Comparison of ENCODE assay signal across 12 cellular contexts in the genomic region with DNA sequence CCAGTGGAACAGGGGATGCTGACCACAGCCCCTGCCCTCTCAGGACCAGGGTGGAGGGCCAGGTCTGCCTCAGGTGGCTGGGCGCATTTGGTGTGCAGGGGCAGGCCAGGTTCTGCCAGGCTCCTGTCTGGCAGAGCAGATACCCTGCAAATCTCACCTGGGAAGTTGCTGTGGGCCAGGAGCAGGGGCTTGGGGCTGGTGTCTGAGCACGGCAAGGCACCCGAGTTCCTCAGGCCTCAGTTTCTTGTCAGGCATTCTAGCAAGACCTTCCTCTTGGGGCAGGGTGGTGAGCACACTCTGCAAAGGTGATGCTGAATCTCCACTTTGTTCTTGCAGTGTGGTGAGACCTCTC. TPM values are rescaled to one million over a fixed set of nuclear protein-coding genes. Genes with fewer than 3 reads are reported as not detected.
DNase-seq lines count a peak whose midpoint lies in the region; ATAC-seq, FAIRE-seq and TF ChIP-seq lines count a peak whose summit lies in the region.
"Had no signal": no experiment of that assay in that cellular context is flagged by ENCODE, and none has a peak within 500 bp of the region (broad histone marks: within the 10 kb centered on the region; RNA-seq: fewer than 3 reads in every experiment).

No MANE protein-coding gene starts in this region.

- peaks cover 11 to 58% (median 49%) of the 10 kb centered on the region in 11 experiments; a peak in 21 of 22 replicates for H4K20me1 ChIP-seq in BLaER1 treated with 17β-estradiol and CSF1 and Interleukin-3, amounts not matched to agents 10 nM and 100 nM
- H4K20me1 ChIP-seq in KMS-11 (ENCODE audit: insufficient read depth) = no peaks in the 10 kb centered on the region

- peaks cover 0 to 14% (median 0%) of the 10 kb centered on the region in 11 experiments; a peak in 2 of 22 replicates for H3K36me3 ChIP-seq in BLaER1 treated with 17β-estradiol and CSF1 and Interleukin-3, amounts not matched to agents 10 nM and 100 nM
- H3K36me3 ChIP-seq in KMS-11 (ENCODE audit: insufficient read depth) (no peaks in the 10 kb centered on the region), pancreas (no peaks in the 10 kb centered on the region), esophagus squamous epithelium (no peaks in the 10 kb centered on the region)

- peaks cover 9% of the 10 kb centered on the region; the same call in 1 of the 2 replicates for H3K79me2 ChIP-seq in KMS-11 (ENCODE audit: insufficient read depth, low read depth)

- H2AFZ ChIP-seq in KMS-11 (ENCODE audit: low read depth) = no peak overlapping the region

- no peak for ATAC-seq in pancreas
- no peak for ATAC-seq in GM19452 (IDR thresholded peaks at IDR 0.05; ENCODE audit: unreplicated experiment)

- H3K4me2 ChIP-seq in BLaER1 treated with 17β-estradiol and CSF1 and Interleukin-3, amounts not matched to agents 10 nM and 100 nM = peak overlapping the region; percentile 97 to 100 (median 98)
- H3K4me2 ChIP-seq in KMS-11 = peak overlapping the region; percentile 88; the same call in 1 of the 2 replicates

- no peak for TF ChIP-seq POLR2A in esophagus squamous epithelium (IDR thresholded peaks at IDR 0.05)

- peaks cover 41 to 85% (median 53%) of the 10 kb centered on the region in 10 experiments for H3K4me1 ChIP-seq in BLaER1 treated with 17β-estradiol and CSF1 and Interleukin-3, amounts not matched to agents 10 nM and 100 nM
- H3K4me1 ChIP-seq in KMS-11 (ENCODE audit: low read depth, poor library complexity, severe bottlenecking) = peaks cover 13% of the 10 kb centered on the region
- peaks cover 0 to 3% (median 3%) of the 10 kb centered on the region in 3 donors for H3K4me1 ChIP-seq in pancreas
- H3K4me1 ChIP-seq in esophagus squamous epithelium = peaks cover 13 to 20% (median 17%) of the 10 kb centered on the region in 3 donors

- no peak for TF ChIP-seq CTCF in KMS-11 (conservative IDR thresholded peaks at IDR 0.05; ENCODE audit: low read depth, low read length)
- no peak for TF ChIP-seq CTCF in coronary artery (IDR thresholded peaks at IDR 0.05)
- no peak for TF ChIP-seq CTCF in pancreas (IDR thresholded peaks at IDR 0.05)
- TF ChIP-seq CTCF in esophagus squamous epithelium (IDR thresholded peaks at IDR 0.05) = no peak

- WGBS in pancreas, 2 donors = 48 to 65% methylated on average over 3 of the region's 3 CpGs
- WGBS in esophagus squamous epithelium, 2 donors = 61 to 100% methylated on average over 1 to 3 of the region's 3 CpGs

- H3K4me3 ChIP-seq in BLaER1 treated with 17β-estradiol and CSF1 and Interleukin-3, amounts not matched to agents 10 nM and 100 nM = peak overlapping the region; percentile 49 to 81 (median 68); a peak in 18 of 20 replicates
- H3K4me3 ChIP-seq in KMS-11 (IDR thresholded peaks at IDR 0.05; ENCODE audit: insufficient read depth, low read depth, low read length) (no peak overlapping the region), coronary artery (peak overlapping the region; percentile 88), pancreas (peak overlapping the region in 3 of 4 donors; percentile 38 to 55 (median 51)), esophagus squamous epithelium (peak overlapping the region in 2 of 4 donors; percentile 58 to 84)

- intact Hi-C loops in pancreas (cut with DNase I) (no loop called here), esophagus squamous epithelium (cut with DNase I) (no loop called here)

- peak overlapping the region; percentile 65 to 91 (median 86); a peak in 20 of 22 replicates for H3K9ac ChIP-seq in BLaER1 treated with 17β-estradiol and CSF1 and Interleukin-3, amounts not matched to agents 10 nM and 100 nM
- no peak overlapping the region for H3K9ac ChIP-seq in KMS-11

- no peaks in the 10 kb centered on the region for H3K9me3 ChIP-seq in BLaER1 treated with 17β-estradiol and CSF1 and Interleukin-3, amounts not matched to agents 10 nM and 100 nM (replicated peaks in 1 of 11)
- H3K9me3 ChIP-seq in pancreas (no peaks in the 10 kb centered on the region), esophagus squamous epithelium (no peaks in the 10 kb centered on the region)

- no peak overlapping the region; a peak in 1 of 22 replicates for H3K27ac ChIP-seq in BLaER1 treated with 17β-estradiol and CSF1 and Interleukin-3, amounts not matched to agents 10 nM and 100 nM
- no peak overlapping the region for H3K27ac ChIP-seq in KMS-11
- peak overlapping the region in 1 of 2 donors; percentile 88 for H3K27ac ChIP-seq in coronary artery
- no peak overlapping the region for H3K27ac ChIP-seq in pancreas
- H3K27ac ChIP-seq in esophagus squamous epithelium = peak overlapping the region in 1 of 4 donors; percentile 88

- FAIRE-seq in pancreas (lab: Jason Lieb, UNC) = no peak

- DNase-seq in coronary artery (ENCODE audit: low spot score) = no peak
- peak in 2 of 6 donors; percentile 36 to 54 for DNase-seq in pancreas
- no peak for DNase-seq in esophagus squamous epithelium (lab: John Stamatoyannopoulos, UW)
- DNase-seq in NOMO-1 (lab: John Stamatoyannopoulos, UW; ENCODE audit: unreplicated experiment in 2 of 2) = no peak
- DNase-seq in activated gamma-delta T cell treated with Interleukin-2 at 50 U/mL for 16 hours = no peak
- DNase-seq: activated naive CD4-positive, alpha-beta T cell; GOT3; SHP77 treated with DMSO at 0.1 percent for 48 hours; stimulated activated CD4-positive, alpha-beta T cell treated with anti-CD3 and anti-CD28 coated beads, Interleukin-15, amount 100 ng/mL, for 24 hours had no signal

- H3K27me3 ChIP-seq in BLaER1 treated with 17β-estradiol and CSF1 and Interleukin-3, amounts not matched to agents 10 nM and 100 nM = no peaks in the 10 kb centered on the region
- H3K27me3 ChIP-seq in KMS-11 (ENCODE audit: insufficient read depth, low read depth) (no peaks in the 10 kb centered on the region), pancreas (no peaks in the 10 kb centered on the region), esophagus squamous epithelium (no peaks in the 10 kb centered on the region)

RNA-seq across cellular contexts. Expression of gene CRTC1, which starts 1.1 kb away (rescaled TPM):
- 1 to 10 TPM; 5.2 to 8.1 (median 6.5) TPM for total RNA-seq in pancreas
- polyA plus RNA-seq in pancreas = 10 to 100 TPM; 12.4 to 18.1 TPM
- total RNA-seq in esophagus squamous epithelium = 1 to 10 TPM; 1.8 to 3.6 (median 2.1) TPM

RNA-seq across cellular contexts. Expression of gene KLHL26, which starts 47.8 kb away (rescaled TPM):
- total RNA-seq in pancreas = 1 to 10 TPM; 4.6 to 7.8 (median 6.0) TPM
- polyA plus RNA-seq in pancreas = 1 to 10 TPM; 3.2 to 4.1 TPM
- total RNA-seq in esophagus squamous epithelium = 1 to 10 TPM; 1.6 to 6.6 (median 3.4) TPM
